9 cellular contexts compared by ENCODE assay signal in the genomic region with DNA sequence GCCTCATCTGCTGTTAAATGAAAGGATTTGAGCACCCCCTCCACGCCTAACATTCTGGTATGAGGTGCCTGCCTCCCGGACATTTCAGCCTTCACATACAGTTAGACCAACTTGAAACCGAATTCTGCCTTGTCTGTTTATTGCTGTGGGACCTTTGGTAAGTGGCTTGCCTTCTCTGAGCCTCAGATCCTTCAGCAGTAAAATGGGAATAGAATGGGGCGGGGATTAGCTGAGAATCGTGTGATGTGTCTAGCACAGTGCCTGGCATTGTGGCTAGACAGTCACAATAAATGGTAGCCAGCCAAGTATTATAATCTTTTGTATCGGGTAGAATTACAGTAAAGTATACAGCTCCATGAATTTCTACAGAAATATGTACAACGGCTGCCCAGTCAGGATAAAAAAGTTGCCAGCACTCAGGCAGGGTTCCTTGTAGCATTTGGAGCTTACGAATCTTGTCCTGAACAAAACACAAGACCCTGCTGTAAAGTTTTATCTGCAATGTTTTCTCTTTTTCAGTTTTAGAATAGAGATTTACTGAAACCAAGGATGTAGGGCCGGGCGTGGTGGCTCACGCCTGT. TPM values are rescaled to one million over a fixed set of nuclear protein-coding genes. Genes with fewer than 3 reads are reported as not detected.
DNase-seq lines count a peak whose midpoint lies in the region; ATAC-seq, FAIRE-seq and TF ChIP-seq lines count a peak whose summit lies in the region.
"Had no signal": no experiment of that assay in that cellular context is flagged by ENCODE, and none has a peak within 500 bp of the region (broad histone marks: within the 10 kb centered on the region; RNA-seq: fewer than 3 reads in every experiment).

No MANE protein-coding gene starts in this region.

- H3K27me3 ChIP-seq in bronchial epithelial cell (ENCODE audit: control insufficient read depth, insufficient read depth, low read length) (no peaks in the 10 kb centered on the region), subcutaneous abdominal adipose tissue (ENCODE audit: control insufficient read depth in 5 of 5, insufficient read depth in 4 of 5, low read length in 5 of 5) (peaks cover 2 to 13% (median 5%) of the 10 kb centered on the region in 5 donors)

- H3K36me3 ChIP-seq in bronchial epithelial cell (ENCODE audit: control insufficient read depth, insufficient read depth, low read length) (no peaks in the 10 kb centered on the region), subcutaneous abdominal adipose tissue (ENCODE audit: control insufficient read depth in 5 of 5, insufficient read depth in 5 of 5, low read length in 5 of 5) (no peaks in the 10 kb centered on the region)

- H3K27ac ChIP-seq in subcutaneous abdominal adipose tissue (ENCODE audit: low read depth, low read length), result peak overlapping the region; percentile 46

- H3K4me3 ChIP-seq in bronchial epithelial cell (ENCODE audit: low read depth, low read length) (peak overlapping the region; percentile 60), subcutaneous abdominal adipose tissue (ENCODE audit: low read depth in 1 of 5, low read length in 5 of 5) (peak overlapping the region in 4 of 5 donors; percentile 65 to 69 (median 68))

- no peak for TF ChIP-seq CTCF in bronchial epithelial cell (IDR thresholded peaks at IDR 0.05; ENCODE audit: insufficient read depth, low read length, severe bottlenecking)

- FAIRE-seq in bronchial epithelial cell (lab: Jason Lieb, UNC) (no peak), GM12891 (lab: Jason Lieb, UNC) (no peak)

- peak overlapping the region in 3 of 5 donors; percentile 55 to 88 (median 59) for H3K9ac ChIP-seq in subcutaneous abdominal adipose tissue (ENCODE audit: low read length in 5 of 5)

- DNase-seq in LHCN-M2 (ENCODE audit: low read depth) (peak; percentile 41), bronchial epithelial cell (ENCODE audit: low read depth) (no peak), left colon (no peak), AG20443 (ENCODE audit: low spot score) (no peak), GM12891 (ENCODE audit: insufficient read length, low spot score) (no peak), NCI-H2227 (lab: John Stamatoyannopoulos, UW; ENCODE audit: unreplicated experiment) (no peak)
- DNase-seq in activated naive CD4-positive, alpha-beta T cell treated with anti-CD3 and anti-CD28 coated beads, Interleukin-2, amount 50 U/mL, for 16 hours, result no peak

- TF ChIP-seq POLR2A in GM12891 (IDR thresholded peaks at IDR 0.05; ENCODE audit: low read depth, low read length), result no peak

- no peaks in the 10 kb centered on the region for H3K9me3 ChIP-seq in subcutaneous abdominal adipose tissue (ENCODE audit: control insufficient read depth in 5 of 5, low read length in 5 of 5)

- H3K4me1 ChIP-seq in subcutaneous abdominal adipose tissue (ENCODE audit: control insufficient read depth in 5 of 5, insufficient read depth in 5 of 5, low read length in 5 of 5), result peaks cover 0 to 15% (median 3%) of the 10 kb centered on the region in 5 donors

- intact Hi-C loops in left colon (cut with DNase I, micrococcal nuclease), result no loop called here

- ATAC-seq in left colon, result peak; percentile 46
- ATAC-seq: naive thymus-derived CD4-positive, alpha-beta T cell had no signal

TF ChIP-seq in GM12891, 5 proteins besides CTCF, POLR2A, EP300 and RAD21:
- TF ChIP-seq TAF1 (IDR thresholded peaks at IDR 0.05; ENCODE audit: low read depth, low read length), result no peak
- no peak for TF ChIP-seq POU2F2 (IDR thresholded peaks at IDR 0.05; ENCODE audit: low read depth, low read length)
- no peak for TF ChIP-seq PAX5 (IDR thresholded peaks at IDR 0.05; ENCODE audit: insufficient read depth, low read length, severe bottlenecking)
- TF ChIP-seq SPI1 (IDR thresholded peaks at IDR 0.05; ENCODE audit: low read depth, low read length), result no peak
- TF ChIP-seq POLR2AphosphoS5 (IDR thresholded peaks at IDR 0.05; ENCODE audit: low read depth, low read length), result no peak

RNA-seq across cellular contexts. Expression of a gene that starts 0.8 kb away (rescaled TPM):
- total RNA-seq in LHCN-M2 (2014; rRNA removed), result 2.1 and 2.8 TPM in 2 replicates
- polyA plus RNA-seq in LHCN-M2 (2012), result 1.3 TPM
- 3.1 and 5.0 TPM in 2 replicates for total RNA-seq in bronchial epithelial cell
- 10 to 100 TPM; 11.7 to 12.7 TPM for total RNA-seq in left colon
- not detected for polyA plus RNA-seq in GM12891 (2012; ENCODE audit: low read depth, missing spikeins)
- polyA plus RNA-seq: naive thymus-derived CD4-positive, alpha-beta T cell had no signal

RNA-seq across cellular contexts. Expression of a gene that starts 58.3 kb away (rescaled TPM):
- total RNA-seq in LHCN-M2 (2014; rRNA removed) (21.1 and 31.6 TPM in 2 replicates), bronchial epithelial cell (67.1 and 68.9 TPM in 2 replicates), left colon (10 to 100 TPM; 85.3 to 99.1 TPM)
- 6.3 TPM for polyA plus RNA-seq in LHCN-M2 (2012)
- 14.5 TPM for polyA plus RNA-seq in GM12891 (2012; ENCODE audit: low read depth, missing spikeins)
